26 cellular contexts compared by ENCODE assay signal in genomic region chr7:136144182-136144581, GRCh38.
"Had no signal": no experiment of that assay in that cellular context is flagged by ENCODE, and none has a peak within 500 bp of the region (broad histone marks: within the 10 kb centered on the region; RNA-seq: fewer than 3 reads in every experiment).

No MANE protein-coding gene starts in this region.

- ATAC-seq: activated CD8-positive, alpha-beta T cell treated with anti-CD3 and anti-CD28 coated beads for 36 hours; activated naive CD8-positive, alpha-beta T cell treated with anti-CD3 and anti-CD28 coated beads, Interleukin-2, amount 50 U/mL, for 24 hours; body of pancreas had no signal

- DNase-seq: activated B cell treated with CpG ODN at 0.5 μM for 24 hours; activated CD4-positive, alpha-beta memory T cell treated with anti-CD3 and anti-CD28 coated beads for 36 hours; activated CD4-positive, alpha-beta T cell treated with anti-CD3 and anti-CD28 coated beads for 4 hours; activated CD4-positive, alpha-beta T cell treated with anti-CD3 and anti-CD28 coated beads, Interleukin-2, amount 10 ng/mL, durations not matched to agents 24 days and 14 days; activated CD4-positive, alpha-beta T cell treated with anti-CD3 and anti-CD28 coated beads, Interleukin-2, amount 50 U/mL, for 1 hour; activated CD4-positive, alpha-beta T cell treated with anti-CD3 and anti-CD28 coated beads, Interleukin-2, amount 50 U/mL, for 4 hours; activated CD4-positive, CD25-positive, alpha-beta regulatory T cell treated with anti-CD3 and anti-CD28 coated beads, Interleukin-2, amount 50 U/mL, for 72 hours; activated CD8-positive, alpha-beta memory T cell treated with anti-CD3 and anti-CD28 coated beads, Interleukin-2, amount 50 U/mL, for 4 hours; activated CD8-positive, alpha-beta T cell treated with anti-CD3 and anti-CD28 coated beads for 36 hours; activated effector memory CD4-positive, alpha-beta T cell treated with Interleukin-2 at 50 U/mL for 16 hours; activated gamma-delta T cell; activated naive CD4-positive, alpha-beta T cell treated with anti-CD3 and anti-CD28 coated beads, Interleukin-2, amount 10 ng/mL, durations not matched to agents 7 days and 5 days; activated naive CD4-positive, alpha-beta T cell treated with Interleukin-2 at 50 U/mL for 16 hours; activated naive CD8-positive, alpha-beta T cell treated with anti-CD3 and anti-CD28 coated beads, Interleukin-2, amount 10 ng/mL, durations not matched to agents 7 days and 5 days; activated naive CD8-positive, alpha-beta T cell treated with anti-CD3 and anti-CD28 coated beads, Interleukin-2, amount 50 U/mL, for 24 hours; activated T-cell treated with anti-CD3 and anti-CD28 coated beads for 4 hours; activated T-cell treated with anti-CD3 and anti-CD28 coated beads, Interleukin-2, amount 50 U/mL, for 24 hours; activated T-cell treated with anti-CD3 and anti-CD28 coated beads, Interleukin-2, amount 50 U/mL, for 48 hours; amniotic stem cell; aorta; body of pancreas; brain microvascular endothelial cell; central memory CD4-positive, alpha-beta T cell; T-helper 1 cell; T-helper 2 cell; T-helper 9 cell had no signal
